Comparison of ENCODE assay signal across 8 cellular contexts in the genomic region with DNA sequence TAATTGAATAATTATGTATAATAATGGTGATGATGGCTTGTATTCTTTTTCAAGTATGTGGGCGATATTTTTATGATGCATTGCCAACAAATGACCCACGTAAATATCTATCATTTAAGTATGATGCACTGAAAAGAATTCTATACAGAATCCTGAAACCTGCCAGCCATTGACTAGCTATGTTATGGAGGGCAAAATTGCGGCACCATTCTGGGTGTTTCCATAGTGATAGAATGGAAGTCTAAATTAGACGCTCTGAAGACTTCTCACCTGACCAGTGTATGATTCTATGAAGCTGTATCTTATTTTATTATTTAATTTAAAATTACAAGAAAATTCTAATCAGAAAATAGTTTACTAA. TPM values are rescaled to one million over a fixed set of nuclear protein-coding genes. Genes with fewer than 3 reads are reported as not detected.
DNase-seq lines count a peak whose midpoint lies in the region; ATAC-seq, FAIRE-seq and TF ChIP-seq lines count a peak whose summit lies in the region.

No MANE protein-coding gene starts in this region.

- POLR2A ChIA-PET in WTC11 (lab: Charles Lee): interaction anchor here (0.5 to 1.5 kb wide), 6 partner anchors 9 to 1644 kb away, joined by 3 to 4 read pairs (median 3); partner anchors contain the start of gene UBA6

- H3K4me3 ChIP-seq in cardiac muscle cell (peak overlapping the region; percentile 97), kidney (ENCODE audit: low read length in 2 of 2) (peak overlapping the region; percentile 55 to 69)

- intact Hi-C loops in cardiac septum (cut with DNase I) (loop anchor here (5.0 kb wide), 1 partner anchor 156 kb away; the partner anchor contains the start of gene UBA6), kidney (cut with DNase I) (no loop called here)

- H3K27ac ChIP-seq in cardiac muscle cell: no peak overlapping the region
- no peak overlapping the region for H3K27ac ChIP-seq in kidney (ENCODE audit: low read depth in 2 of 2, low read length in 2 of 2)

- H3K4me1 Mint-ChIP-seq in WTC11: peaks cover 10% of the 10 kb centered on the region
- H3K4me1 Mint-ChIP-seq in type B pancreatic cell (ENCODE audit: unreplicated experiment): peaks cover 12% of the 10 kb centered on the region

- no peak for TF ChIP-seq CTCF in cardiac muscle cell (IDR thresholded peaks at IDR 0.05; ENCODE audit: low read depth, low read length)
- no peak for TF ChIP-seq CTCF in WTC11 (IDR thresholded peaks at IDR 0.05)
- no peak for TF ChIP-seq CTCF in kidney (IDR thresholded peaks at IDR 0.05; ENCODE audit: borderline replicate concordance, extremely low read depth, insufficient read depth)
- no peak for TF ChIP-seq CTCF in type B pancreatic cell (conservative IDR thresholded peaks at IDR 0.05)

- H3K27ac Mint-ChIP-seq in WTC11: no peak overlapping the region
- H3K27ac Mint-ChIP-seq in type B pancreatic cell: no peak overlapping the region

- FAIRE-seq in kidney (lab: Jason Lieb, UNC): no peak

- no peak overlapping the region for H3K9ac ChIP-seq in kidney (ENCODE audit: low read length in 2 of 2)

- CTCF ChIA-PET in WTC11 (lab: Charles Lee): interaction anchor here (0.8 kb wide), 1 partner anchor 178 kb away, joined by 4 read pairs; no protein-coding TSS in a partner anchor

- H3K36me3 Mint-ChIP-seq in WTC11 (peaks cover 10% of the 10 kb centered on the region), type B pancreatic cell (peaks cover 12% of the 10 kb centered on the region)

- H3K9me3 Mint-ChIP-seq in WTC11 (no peaks in the 10 kb centered on the region), type B pancreatic cell (no peaks in the 10 kb centered on the region)

- H3K4me1 ChIP-seq in cardiac muscle cell (ENCODE audit: low read depth) (peaks cover 6% of the 10 kb centered on the region), kidney (ENCODE audit: control insufficient read depth in 1 of 2, insufficient read depth in 1 of 2, low read depth in 1 of 2, low read length in 2 of 2) (no peaks in the 10 kb centered on the region)

- no peaks in the 10 kb centered on the region for H3K36me3 ChIP-seq in cardiac muscle cell
- H3K36me3 ChIP-seq in kidney (ENCODE audit: control insufficient read depth in 1 of 2, insufficient read depth in 2 of 2, low read length in 2 of 2): peaks cover 0 to 9% of the 10 kb centered on the region in 2 donors

- no peaks in the 10 kb centered on the region for H3K27me3 ChIP-seq in cardiac muscle cell

- H3K4me3 Mint-ChIP-seq in WTC11: peak overlapping the region; percentile 95
- H3K4me3 Mint-ChIP-seq in type B pancreatic cell: peak overlapping the region; percentile 99

- H3K9me3 ChIP-seq in cardiac muscle cell (ENCODE audit: low read depth) (no peaks in the 10 kb centered on the region), kidney (ENCODE audit: control insufficient read depth in 1 of 2, low read length in 2 of 2) (no peaks in the 10 kb centered on the region)

- DNase-seq in cardiac muscle cell (ENCODE audit: low read depth in 1 of 2, low spot score in 1 of 2) (no peak), cardiac septum (ENCODE audit: low spot score) (no peak), WTC11 (ENCODE audit: low spot score) (no peak), kidney (no peak), type B pancreatic cell (ENCODE audit: extremely low spot score, unreplicated experiment) (no peak), D341Med (ENCODE audit: low spot score) (no peak)

- ATAC-seq in WTC11 (no peak), HG03025 (IDR thresholded peaks at IDR 0.05; ENCODE audit: low FRiP score, unreplicated experiment) (no peak), GM18909 (IDR thresholded peaks at IDR 0.05; ENCODE audit: poor library complexity, unreplicated experiment) (no peak)

- no peaks in the 10 kb centered on the region for H3K27me3 Mint-ChIP-seq in WTC11 (ENCODE audit: low read depth)
- no peaks in the 10 kb centered on the region for H3K27me3 Mint-ChIP-seq in type B pancreatic cell

TF ChIP-seq in WTC11, 78 proteins besides CTCF, POLR2A, EP300 and RAD21:
- TF ChIP-seq ZNF396 (CRISPR knock-in tag; IDR thresholded peaks at IDR 0.05; ENCODE audit: borderline replicate concordance) (no peak), ZNF263 (CRISPR knock-in tag; IDR thresholded peaks at IDR 0.05; ENCODE audit: low read depth) (no peak), NFATC4 (CRISPR knock-in tag; IDR thresholded peaks at IDR 0.05) (no peak), ZNF138 (CRISPR knock-in tag; conservative IDR thresholded peaks at IDR 0.05) (no peak), ZNF425 (CRISPR knock-in tag; conservative IDR thresholded peaks at IDR 0.05) (no peak), SOX15 (CRISPR knock-in tag; IDR thresholded peaks at IDR 0.05) (no peak), ZNF219 (CRISPR knock-in tag; IDR thresholded peaks at IDR 0.05; ENCODE audit: borderline replicate concordance) (no peak), E2F4 (CRISPR knock-in tag; IDR thresholded peaks at IDR 0.05; ENCODE audit: borderline replicate concordance, low read depth) (no peak), CREM (CRISPR knock-in tag; IDR thresholded peaks at IDR 0.05) (no peak)
- TF ChIP-seq, protein P1, sequence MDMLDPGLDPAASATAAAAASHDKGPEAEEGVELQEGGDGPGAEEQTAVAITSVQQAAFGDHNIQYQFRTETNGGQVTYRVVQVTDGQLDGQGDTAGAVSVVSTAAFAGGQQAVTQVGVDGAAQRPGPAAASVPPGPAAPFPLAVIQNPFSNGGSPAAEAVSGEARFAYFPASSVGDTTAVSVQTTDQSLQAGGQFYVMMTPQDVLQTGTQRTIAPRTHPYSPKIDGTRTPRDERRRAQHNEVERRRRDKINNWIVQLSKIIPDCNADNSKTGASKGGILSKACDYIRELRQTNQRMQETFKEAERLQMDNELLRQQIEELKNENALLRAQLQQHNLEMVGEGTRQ (CRISPR knock-in tag; IDR thresholded peaks at IDR 0.05): no peak
- TF ChIP-seq, protein P2, sequence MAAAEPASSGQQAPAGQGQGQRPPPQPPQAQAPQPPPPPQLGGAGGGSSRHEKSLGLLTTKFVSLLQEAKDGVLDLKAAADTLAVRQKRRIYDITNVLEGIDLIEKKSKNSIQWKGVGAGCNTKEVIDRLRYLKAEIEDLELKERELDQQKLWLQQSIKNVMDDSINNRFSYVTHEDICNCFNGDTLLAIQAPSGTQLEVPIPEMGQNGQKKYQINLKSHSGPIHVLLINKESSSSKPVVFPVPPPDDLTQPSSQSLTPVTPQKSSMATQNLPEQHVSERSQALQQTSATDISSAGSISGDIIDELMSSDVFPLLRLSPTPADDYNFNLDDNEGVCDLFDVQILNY (CRISPR knock-in tag; IDR thresholded peaks at IDR 0.05): no peak
- TF ChIP-seq, protein P3, sequence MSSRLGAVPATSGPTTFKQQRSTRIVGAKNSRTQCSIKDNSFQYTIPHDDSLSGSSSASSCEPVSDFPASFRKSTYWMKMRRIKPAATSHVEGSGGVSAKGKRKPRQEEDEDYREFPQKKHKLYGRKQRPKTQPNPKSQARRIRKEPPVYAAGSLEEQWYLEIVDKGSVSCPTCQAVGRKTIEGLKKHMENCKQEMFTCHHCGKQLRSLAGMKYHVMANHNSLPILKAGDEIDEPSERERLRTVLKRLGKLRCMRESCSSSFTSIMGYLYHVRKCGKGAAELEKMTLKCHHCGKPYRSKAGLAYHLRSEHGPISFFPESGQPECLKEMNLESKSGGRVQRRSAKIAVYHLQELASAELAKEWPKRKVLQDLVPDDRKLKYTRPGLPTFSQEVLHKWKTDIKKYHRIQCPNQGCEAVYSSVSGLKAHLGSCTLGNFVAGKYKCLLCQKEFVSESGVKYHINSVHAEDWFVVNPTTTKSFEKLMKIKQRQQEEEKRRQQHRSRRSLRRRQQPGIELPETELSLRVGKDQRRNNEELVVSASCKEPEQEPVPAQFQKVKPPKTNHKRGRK (CRISPR knock-in tag; IDR thresholded peaks at IDR 0.05; ENCODE audit: borderline replicate concordance): no peak

RNA-seq across cellular contexts. Expression of gene CENPC, which starts 0.7 kb away (rescaled TPM):
- 7.2 and 21.3 TPM in 2 replicates for total RNA-seq in cardiac muscle cell
- polyA plus RNA-seq in cardiac muscle cell: 9.1 and 19.2 TPM in 2 replicates
- total RNA-seq in cardiac septum: 9.3 TPM
- total RNA-seq in WTC11 (2021): 17.7 to 20.3 TPM (median 19.1 TPM) in 3 replicates
- 24.7 TPM for total RNA-seq in kidney
- 4.6 TPM for polyA plus RNA-seq in kidney (ENCODE audit: insufficient read depth, low read depth, low replicate concordance)
- 12.3 and 24.3 TPM in 2 replicates for total RNA-seq in type B pancreatic cell (ENCODE audit: low replicate concordance)

RNA-seq across cellular contexts. Expression of gene STAP1, which starts 12.6 kb away (rescaled TPM):
- total RNA-seq in cardiac muscle cell (not detected in 2 replicates), cardiac septum (not detected), WTC11 (2021) (not detected in 3 replicates), kidney (3.9 TPM), type B pancreatic cell (ENCODE audit: low replicate concordance) (not detected in 2 replicates)
- polyA plus RNA-seq in cardiac muscle cell (0.10 TPM in 1 of 2 replicates, not detected in the other), kidney (ENCODE audit: insufficient read depth, low read depth, low replicate concordance) (17.9 TPM)
